8 cellular contexts compared by ENCODE assay signal in genomic region chr6:10954590-10955010, GRCh38.
A peak's percentile ranks its signal among the peaks of the same experiment; 100 is the strongest.
DNase-seq lines count a peak whose midpoint lies in the region; ATAC-seq, FAIRE-seq and TF ChIP-seq lines count a peak whose summit lies in the region.

No MANE protein-coding gene starts in this region.

- H3K4me1 ChIP-seq in vagina, result no peaks in the 10 kb centered on the region

- H3K9me3 ChIP-seq in vagina, result no peaks in the 10 kb centered on the region

- intact Hi-C loops in posterior vena cava (cut with DNase I) (no loop called here), vagina (cut with DNase I) (loop anchor here (10.0 kb wide), 1 partner anchor 110 kb away; no protein-coding TSS in a partner anchor)

- H3K27me3 ChIP-seq in vagina, result no peaks in the 10 kb centered on the region

- ATAC-seq in GM21515 (IDR thresholded peaks at IDR 0.05; ENCODE audit: unreplicated experiment), result peak; percentile 87

- H3K4me3 ChIP-seq in vagina, result no peak overlapping the region

- no peaks in the 10 kb centered on the region for H3K36me3 ChIP-seq in vagina

- no peak for TF ChIP-seq POLR2A in vagina (IDR thresholded peaks at IDR 0.05)

- FAIRE-seq in D721Med (lab: Jason Lieb, UNC), result peak; percentile 38

- TF ChIP-seq RAD21 in Ishikawa (IDR thresholded peaks at IDR 0.05; ENCODE audit: low read depth), result peak; percentile 66

- peak; percentile 28 for DNase-seq in D721Med (ENCODE audit: insufficient read length, low spot score)
- DNase-seq in SHP77 (lab: John Stamatoyannopoulos, UW), result peak; percentile 24 to 54
- peak; percentile 31 for DNase-seq in activated gamma-delta T cell treated with anti-CD3 and anti-CD28 coated beads, Interleukin-2, amount 50 U/mL, for 16 hours (ENCODE audit: low read depth)
- peak; percentile 27 for DNase-seq in glomerular endothelial cell (ENCODE audit: extremely low read depth, low read depth, low spot score)
- peak; percentile 92 for DNase-seq in posterior vena cava (ENCODE audit: low spot score)
- DNase-seq in vagina (ENCODE audit: extremely low spot score in 2 of 2), result no peak

- TF ChIP-seq CTCF in D721Med (IDR thresholded peaks at IDR 0.05; ENCODE audit: insufficient read depth, missing control alignments), result peak; percentile 82
- TF ChIP-seq CTCF in vagina (IDR thresholded peaks at IDR 0.05), result peak in 2 of 3 experiments; percentile 1 to 20

- no peak overlapping the region for H3K27ac ChIP-seq in vagina

- TF ChIP-seq EP300 in Ishikawa (IDR thresholded peaks at IDR 0.05; ENCODE audit: borderline replicate concordance), result no peak

TF ChIP-seq in Ishikawa, 13 proteins besides CTCF, POLR2A, EP300 and RAD21:
- peak; percentile 78 for TF ChIP-seq YY1 (IDR thresholded peaks at IDR 0.05; ENCODE audit: low read depth)
- TF ChIP-seq CREB1 (IDR thresholded peaks at IDR 0.05; ENCODE audit: low read depth), result no peak
TF ChIP-seq in Ishikawa: peak in this region for 1.

Comparison
In these comparisons a context has a peak if more than half of its experiments do, and no peak if none do; other contexts are left out.
1. DNase-seq: peak in D721Med (single experiment), SHP77 (2 of 2), activated gamma-delta T cell treated with anti-CD3 and anti-CD28 coated beads, Interleukin-2, amount 50 U/mL, for 16 hours (single experiment), glomerular endothelial cell (single experiment) and posterior vena cava (single experiment); none in vagina (0 of 2).